ENCODE assay signal across 14 cellular contexts in the genomic region with DNA sequence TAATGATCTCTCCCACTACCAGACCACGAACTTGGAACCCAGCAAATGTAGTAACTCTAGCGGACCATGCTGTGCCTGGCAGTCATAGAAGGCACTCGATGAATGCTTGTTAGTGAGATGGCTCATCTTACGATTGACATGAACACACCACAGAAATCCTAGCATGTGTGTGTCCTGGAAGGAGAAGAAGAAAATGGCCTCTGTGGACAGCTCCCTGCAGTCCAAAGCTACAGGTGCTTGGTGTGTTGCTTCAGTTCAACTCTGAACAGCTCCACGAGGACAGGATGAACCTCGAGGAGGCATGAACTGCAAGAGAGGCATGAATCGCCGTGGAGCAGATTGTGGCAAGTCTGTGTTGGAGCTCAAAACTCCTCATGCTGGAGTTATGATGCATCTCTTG.
"Had no signal": no experiment of that assay in that cellular context is flagged by ENCODE, and none has a peak within 500 bp of the region (broad histone marks: within the 10 kb centered on the region; RNA-seq: fewer than 3 reads in every experiment).

No MANE protein-coding gene starts in this region.

- H3K27me3 ChIP-seq: dorsolateral prefrontal cortex, hepatocyte, pancreas had no signal

- H3K27ac ChIP-seq: dorsolateral prefrontal cortex, hepatocyte, left ventricle myocardium inferior, pancreas had no signal

- H3K4me3 Mint-ChIP-seq: activated CD4-positive, alpha-beta memory T cell treated with anti-CD3 and anti-CD28 coated beads, Interleukin-2, amount 10 ng/mL, durations not matched to agents 7 days and 5 days; activated T-cell treated with anti-CD3 and anti-CD28 coated beads, Interleukin-2, amount 50 U/mL, for 24 hours; endodermal cell; naive thymus-derived CD4-positive, alpha-beta T cell; stimulated activated effector memory CD8-positive, alpha-beta T cell treated with anti-CD3 and anti-CD28 coated beads, Interleukin-12 subunit alpha, Interleukin-12 subunit beta, amount 100 ng/mL, for 72 hours; T-helper 17 cell; WTC11 had no signal

- H3K36me3 Mint-ChIP-seq: stimulated activated effector memory CD8-positive, alpha-beta T cell treated with anti-CD3 and anti-CD28 coated beads, Interleukin-12 subunit alpha, Interleukin-12 subunit beta, amount 100 ng/mL, for 72 hours; WTC11 had no signal

- H3K9me3 ChIP-seq: left ventricle myocardium inferior, pancreas had no signal

- H3K4me3 ChIP-seq: dorsolateral prefrontal cortex, hepatocyte, left ventricle myocardium inferior, pancreas had no signal

- H3K36me3 ChIP-seq: left ventricle myocardium inferior, pancreas had no signal

- ATAC-seq: naive thymus-derived CD4-positive, alpha-beta T cell; pancreas; stimulated activated effector memory CD8-positive, alpha-beta T cell treated with anti-CD3 and anti-CD28 coated beads, Interleukin-12 subunit alpha, Interleukin-12 subunit beta, amount 100 ng/mL, for 72 hours; T-helper 17 cell; WTC11 had no signal

- H3K27ac Mint-ChIP-seq: activated CD4-positive, alpha-beta memory T cell treated with anti-CD3 and anti-CD28 coated beads, Interleukin-2, amount 10 ng/mL, durations not matched to agents 7 days and 5 days; activated T-cell treated with anti-CD3 and anti-CD28 coated beads, Interleukin-2, amount 50 U/mL, for 24 hours; naive thymus-derived CD4-positive, alpha-beta T cell; stimulated activated effector memory CD8-positive, alpha-beta T cell treated with anti-CD3 and anti-CD28 coated beads, Interleukin-12 subunit alpha, Interleukin-12 subunit beta, amount 100 ng/mL, for 72 hours; T-helper 17 cell; WTC11 had no signal

- H3K4me1 ChIP-seq: pancreas had no signal

- DNase-seq: activated CD4-positive, alpha-beta memory T cell treated with anti-CD3 and anti-CD28 coated beads, Interleukin-2, amount 10 ng/mL, durations not matched to agents 7 days and 5 days; activated CD4-positive, alpha-beta T cell treated with anti-CD3 and anti-CD28 coated beads for 4 hours; activated naive CD4-positive, alpha-beta T cell treated with anti-CD3 and anti-CD28 coated beads, Interleukin-2, amount 50 U/mL, for 16 hours; activated T-cell treated with anti-CD3 and anti-CD28 coated beads, Interleukin-2, amount 50 U/mL, for 24 hours; amniotic stem cell; dorsolateral prefrontal cortex; endodermal cell; left ventricle myocardium inferior; naive thymus-derived CD4-positive, alpha-beta T cell; pancreas; T-helper 17 cell had no signal

- H3K4me1 Mint-ChIP-seq: T-helper 17 cell had no signal

- H3K27me3 Mint-ChIP-seq: activated T-cell treated with anti-CD3 and anti-CD28 coated beads, Interleukin-2, amount 50 U/mL, for 24 hours; naive thymus-derived CD4-positive, alpha-beta T cell; T-helper 17 cell had no signal

- H3K9me3 Mint-ChIP-seq: activated CD4-positive, alpha-beta memory T cell treated with anti-CD3 and anti-CD28 coated beads, Interleukin-2, amount 10 ng/mL, durations not matched to agents 7 days and 5 days; endodermal cell; stimulated activated effector memory CD8-positive, alpha-beta T cell treated with anti-CD3 and anti-CD28 coated beads, Interleukin-12 subunit alpha, Interleukin-12 subunit beta, amount 100 ng/mL, for 72 hours had no signal
